In genomic region chr6:166364480-166364879, GRCh38 we compare ENCODE assay signal across 23 cellular contexts. TPM values are rescaled to one million over a fixed set of nuclear protein-coding genes. Genes with fewer than 3 reads are reported as not detected.
DNase-seq lines count a peak whose midpoint lies in the region; ATAC-seq and TF ChIP-seq lines count a peak whose summit lies in the region.
"Had no signal": no experiment of that assay in that cellular context is flagged by ENCODE, and none has a peak within 500 bp of the region (broad histone marks: within the 10 kb centered on the region; RNA-seq: fewer than 3 reads in every experiment).

No MANE protein-coding gene starts in this region.

- H3K4me2 ChIP-seq in BLaER1 = peak overlapping the region; percentile 74

- H3K4me3 ChIP-seq in BLaER1 (no peak overlapping the region), heart left ventricle (peak overlapping the region in 4 of 12 donors; percentile 4 to 27 (median 14)), Peyer's patch (no peak overlapping the region)
- H3K4me3 ChIP-seq: HAP-1, pancreas, upper lobe of right lung had no signal

- intact Hi-C loops in heart left ventricle (cut with DNase I) = loop anchor here in 2 of 10 donors (2.0 kb wide), 2 partner anchors 18 to 22 kb away; partner anchors contain the start of genes MPC1 (in 1 of the 2) and SFT2D1 (in 1 of the 2)

- H3K9ac ChIP-seq in BLaER1 = 0 out of 2 replicates have a peak overlapping the region, but pooled peaks have one; percentile 20

- H3K27ac Mint-ChIP-seq in chondrocyte (ENCODE audit: unreplicated experiment) = peak overlapping the region; percentile 95
- H3K27ac Mint-ChIP-seq in neural crest cell (ENCODE audit: unreplicated experiment) = peak overlapping the region; percentile 92
- H3K27ac Mint-ChIP-seq: activated naive CD8-positive, alpha-beta T cell treated with anti-CD3 and anti-CD28 coated beads for 36 hours; activated T-cell treated with anti-CD3 and anti-CD28 coated beads, Interleukin-2, amount 50 U/mL, for 24 hours; stimulated activated memory B cell treated with anti-CD40 and anti-IgM and Interleukin-4, amounts not matched to agents 10 μg/mL and 1 μg/mL and 100 μg/mL, for 72 hours had no signal

- H3K4me3 Mint-ChIP-seq in chondrocyte (ENCODE audit: unreplicated experiment) = peak overlapping the region; percentile 29
- no peak overlapping the region for H3K4me3 Mint-ChIP-seq in neural crest cell
- H3K4me3 Mint-ChIP-seq: activated naive CD8-positive, alpha-beta T cell treated with anti-CD3 and anti-CD28 coated beads for 36 hours; activated T-cell treated with anti-CD3 and anti-CD28 coated beads, Interleukin-2, amount 50 U/mL, for 24 hours; CD14-positive monocyte; stimulated activated memory B cell treated with anti-CD40 and anti-IgM and Interleukin-4, amounts not matched to agents 10 μg/mL and 1 μg/mL and 100 μg/mL, for 72 hours had no signal

- H3K36me3 ChIP-seq in BLaER1 = peaks cover 22% of the 10 kb centered on the region
- peaks cover 0 to 66% (median 39%) of the 10 kb centered on the region in 9 donors for H3K36me3 ChIP-seq in heart left ventricle
- peaks cover 0 to 27% (median 0%) of the 10 kb centered on the region in 3 donors for H3K36me3 ChIP-seq in Peyer's patch

- H3K4me1 Mint-ChIP-seq in chondrocyte (ENCODE audit: low read depth) = peaks cover 54% of the 10 kb centered on the region
- peaks cover 41% of the 10 kb centered on the region for H3K4me1 Mint-ChIP-seq in neural crest cell
- H3K4me1 Mint-ChIP-seq: activated naive CD8-positive, alpha-beta T cell treated with anti-CD3 and anti-CD28 coated beads for 36 hours; stimulated activated memory B cell treated with anti-CD40 and anti-IgM and Interleukin-4, amounts not matched to agents 10 μg/mL and 1 μg/mL and 100 μg/mL, for 72 hours had no signal

- H3K4me1 ChIP-seq in BLaER1 = peaks cover 55% of the 10 kb centered on the region
- H3K4me1 ChIP-seq in heart left ventricle = peaks cover 3 to 76% (median 49%) of the 10 kb centered on the region in 12 donors
- no peaks in the 10 kb centered on the region for H3K4me1 ChIP-seq in Peyer's patch
- H3K4me1 ChIP-seq: pancreas, upper lobe of right lung had no signal

- H3K27ac ChIP-seq in BLaER1 (peak overlapping the region; percentile 42; the same call in 1 of the 2 replicates), heart left ventricle (peak overlapping the region; percentile 56 to 93 (median 79)), Peyer's patch (peak overlapping the region in 1 of 4 donors; percentile 28)
- H3K27ac ChIP-seq: pancreas, upper lobe of right lung had no signal

- H3K9me3 ChIP-seq in BLaER1 (no peaks in the 10 kb centered on the region), heart left ventricle (no peaks in the 10 kb centered on the region), Peyer's patch (no peaks in the 10 kb centered on the region)
- H3K9me3 ChIP-seq: HAP-1, pancreas, upper lobe of right lung had no signal

- H3K27me3 ChIP-seq in BLaER1 (no peaks in the 10 kb centered on the region), heart left ventricle (no peaks in the 10 kb centered on the region), Peyer's patch (no peaks in the 10 kb centered on the region)
- H3K27me3 ChIP-seq: pancreas, upper lobe of right lung had no signal

- H3K27me3 Mint-ChIP-seq in chondrocyte (ENCODE audit: low read depth) = no peaks in the 10 kb centered on the region
- H3K27me3 Mint-ChIP-seq in neural crest cell (ENCODE audit: low read depth) = no peaks in the 10 kb centered on the region
- H3K27me3 Mint-ChIP-seq: activated naive CD8-positive, alpha-beta T cell treated with anti-CD3 and anti-CD28 coated beads for 36 hours; stimulated activated memory B cell treated with anti-CD40 and anti-IgM and Interleukin-4, amounts not matched to agents 10 μg/mL and 1 μg/mL and 100 μg/mL, for 72 hours had no signal

- H3K9me3 Mint-ChIP-seq in chondrocyte (ENCODE audit: low read depth) (no peaks in the 10 kb centered on the region), neural crest cell (no peaks in the 10 kb centered on the region)
- H3K9me3 Mint-ChIP-seq: activated naive CD8-positive, alpha-beta T cell treated with anti-CD3 and anti-CD28 coated beads for 36 hours; activated T-cell treated with anti-CD3 and anti-CD28 coated beads, Interleukin-2, amount 50 U/mL, for 24 hours; CD14-positive monocyte; stimulated activated memory B cell treated with anti-CD40 and anti-IgM and Interleukin-4, amounts not matched to agents 10 μg/mL and 1 μg/mL and 100 μg/mL, for 72 hours had no signal

- no peak for TF ChIP-seq CTCF in chondrocyte (IDR thresholded peaks at IDR 0.05)
- no peak for TF ChIP-seq CTCF in heart left ventricle (IDR thresholded peaks at IDR 0.05)
- TF ChIP-seq CTCF in neural crest cell (conservative IDR thresholded peaks at IDR 0.05) = no peak
- TF ChIP-seq CTCF in Peyer's patch (IDR thresholded peaks at IDR 0.05) = no peak

- no peaks in the 10 kb centered on the region for H4K20me1 ChIP-seq in BLaER1

- WGBS in heart left ventricle, 4 donors = 23 to 34% (median 25%) methylated on average over 7 of the region's 7 CpGs

- ATAC-seq in heart left ventricle (peak; percentile 78 to 88 (median 82)), HG03135 (IDR thresholded peaks at IDR 0.05; ENCODE audit: unreplicated experiment) (no peak), GM21360 (IDR thresholded peaks at IDR 0.05; ENCODE audit: unreplicated experiment) (no peak)
- ATAC-seq: pancreas; PC-3; stimulated activated memory B cell treated with anti-CD40 and anti-IgM and Interleukin-4, amounts not matched to agents 10 μg/mL and 1 μg/mL and 100 μg/mL, for 72 hours; upper lobe of right lung had no signal

- H3K36me3 Mint-ChIP-seq in chondrocyte (ENCODE audit: low read depth) = peaks cover 8% of the 10 kb centered on the region
- peaks cover 4% of the 10 kb centered on the region for H3K36me3 Mint-ChIP-seq in neural crest cell (ENCODE audit: low read depth)

- no peak for TF ChIP-seq POLR2A in heart left ventricle (IDR thresholded peaks at IDR 0.05)
- no peak for TF ChIP-seq POLR2A in Peyer's patch (IDR thresholded peaks at IDR 0.05)

- DNase-seq in chondrocyte (ENCODE audit: low spot score) (no peak), heart left ventricle (peak in 2 of 5 donors; percentile 25 to 49), neural crest cell (ENCODE audit: low read depth, low spot score) (no peak), Peyer's patch (no peak)
- no peak for DNase-seq in activated T-cell treated with anti-CD3 and anti-CD28 coated beads, Interleukin-2, amount 50 U/mL, for 48 hours
- DNase-seq: 8988T; activated CD4-positive, alpha-beta T cell treated with anti-CD3 and anti-CD28 coated beads, Interleukin-2, amount 50 U/mL, for 48 hours; activated naive CD8-positive, alpha-beta T cell treated with anti-CD3 and anti-CD28 coated beads for 36 hours; activated T-cell treated with anti-CD3 and anti-CD28 coated beads, Interleukin-2, amount 50 U/mL, for 24 hours; central memory CD4-positive, alpha-beta T cell; DMS153; NCI-H2029; NCI-H524 treated with DMSO at 0.1 percent for 48 hours; pancreas; PC-3; upper lobe of right lung had no signal

RNA-seq across cellular contexts. Expression of gene MPC1, which starts 18.3 kb away (rescaled TPM):
- total RNA-seq in chondrocyte (25.1 to 31.6 TPM (median 30.1 TPM) in 3 replicates), heart left ventricle (100 to 1,000 TPM; 213 to 796 (median 542) TPM), neural crest cell (32.0 and 32.6 TPM in 2 replicates), Peyer's patch (10 to 100 TPM; 45.6 to 75.3 (median 59.8) TPM)
- 100 to 1,000 TPM; 310 to 655 TPM for polyA plus RNA-seq in heart left ventricle

RNA-seq across cellular contexts. Expression of gene SFT2D1, which starts 22.1 kb away (rescaled TPM):
- total RNA-seq in chondrocyte = 19.0 to 30.0 TPM (median 26.0 TPM) in 3 replicates
- total RNA-seq in heart left ventricle = 10 to 100 TPM; 16.8 to 30.8 (median 20.9) TPM
- polyA plus RNA-seq in heart left ventricle = 10 to 100 TPM; 37.1 to 41.5 TPM
- 30.4 and 32.6 TPM in 2 replicates for total RNA-seq in neural crest cell
- total RNA-seq in Peyer's patch = 10 to 100 TPM; 26.4 to 31.9 (median 28.2) TPM

RNA-seq across cellular contexts. Expression of gene PRR18, which starts 56.3 kb away (rescaled TPM):
- total RNA-seq in chondrocyte (0.36 to 0.70 TPM in 2 of 3 replicates, not detected in the other), heart left ventricle (under 1 TPM in 5 of 9 donors, not detected in 4; 0.07 to 0.12 (median 0.10) TPM), neural crest cell (0.16 and 0.35 TPM in 2 replicates), Peyer's patch (not detected)
- polyA plus RNA-seq in heart left ventricle = under 1 TPM in 1 of 2 donors, not detected in 1; 0.08 TPM
- total RNA-seq: mucosa of gallbladder, PC-3, upper lobe of right lung had no signal
- polyA plus RNA-seq: CD14-positive monocyte had no signal

Comparison
In these comparisons a context has a peak if more than half of its experiments do, and no peak if none do; other contexts are left out.
1. ATAC-seq: peak in heart left ventricle (4 of 4); none in HG03135 (single experiment) and GM21360 (single experiment).